8 cellular contexts compared by ENCODE assay signal in genomic region chr2:112433480-112433879, GRCh38. TPM values are rescaled to one million over a fixed set of nuclear protein-coding genes. Genes with fewer than 3 reads are reported as not detected.
DNase-seq lines count a peak whose midpoint lies in the region; ATAC-seq and TF ChIP-seq lines count a peak whose summit lies in the region.
"Not testable (repeated sequence)": the region's sequence is repeated elsewhere in the genome, so short reads cannot be mapped to it uniquely, and the experiment has no call there.

TSS of gene RGPD8 (minus strand) at chr2:112433645. CDS start at chr2:112433453, 192 bp downstream.

- not testable (repeated sequence) for H3F3A ChIP-seq in neural cell (ENCODE audit: insufficient read depth, low read length, poor library complexity, severe bottlenecking)

- H3K4me1 ChIP-seq in CD4-positive, alpha-beta memory T cell (ENCODE audit: insufficient read depth, low read length); adipocyte (ENCODE audit: control insufficient read depth, insufficient read depth, low read length): not testable (repeated sequence)

- not testable (repeated sequence) for H3K4me2 ChIP-seq in neural cell (ENCODE audit: low read length)

- not testable (repeated sequence) for H4K20me1 ChIP-seq in neural cell (ENCODE audit: insufficient read depth)

- peak; percentile 51 for TF ChIP-seq RAD21 in neural cell (conservative IDR thresholded peaks at IDR 0.05)

- TF ChIP-seq CTCF in neural cell (IDR thresholded peaks at IDR 0.05; ENCODE audit: poor library complexity, severe bottlenecking), result peak; percentile 56

- H3K4me3 ChIP-seq in CD4-positive, alpha-beta memory T cell (ENCODE audit: low read length in 2 of 2), result peak within 1 kb of the TSS in 1 of 2 donors; percentile 28
- peak within 1 kb of the TSS; percentile 78 for H3K4me3 ChIP-seq in adipocyte (ENCODE audit: low read length)
- H3K4me3 ChIP-seq in neural cell (ENCODE audit: low read length), result not testable (repeated sequence)

- H3K9me3 Mint-ChIP-seq in CD4-positive, alpha-beta memory T cell; T-helper 1 cell treated with Interleukin-12 subunit alpha and Interleukin-12 subunit beta and Interleukin-4 antibody, amounts not matched to agents 30 μg/mL and 1 μg/mL, for 36 hours: not testable (repeated sequence)

- H3K4me3 Mint-ChIP-seq in CD4-positive, alpha-beta memory T cell, result peak within 1 kb of the TSS; percentile 73 to 89 (median 82)
- peak within 1 kb of the TSS; percentile 82 for H3K4me3 Mint-ChIP-seq in T-helper 1 cell treated with Interleukin-12 subunit alpha and Interleukin-12 subunit beta and Interleukin-4 antibody, amounts not matched to agents 30 μg/mL and 1 μg/mL, for 36 hours

- peak; percentile 89 for ATAC-seq in GM19468 (IDR thresholded peaks at IDR 0.05; ENCODE audit: extremely low read depth, unreplicated experiment)
- ATAC-seq in HG03432 (IDR thresholded peaks at IDR 0.05; ENCODE audit: unreplicated experiment), result peak; percentile 97

- intact Hi-C loops in CD4-positive, alpha-beta memory T cell (cut with micrococcal nuclease), result loop anchor here (2.0 to 5.0 kb wide), 2 partner anchors 175 to 246 kb away; no protein-coding TSS in a partner anchor

- H3K27ac Mint-ChIP-seq in CD4-positive, alpha-beta memory T cell, result peak within 1 kb of the TSS; percentile 61 to 92 (median 86)
- H3K27ac Mint-ChIP-seq in T-helper 1 cell treated with Interleukin-12 subunit alpha and Interleukin-12 subunit beta and Interleukin-4 antibody, amounts not matched to agents 30 μg/mL and 1 μg/mL, for 36 hours, result peak within 1 kb of the TSS; percentile 60

- H3K36me3 Mint-ChIP-seq in CD4-positive, alpha-beta memory T cell; T-helper 1 cell treated with Interleukin-12 subunit alpha and Interleukin-12 subunit beta and Interleukin-4 antibody, amounts not matched to agents 30 μg/mL and 1 μg/mL, for 36 hours (ENCODE audit: low read depth): not testable (repeated sequence)

- H3K9me3 ChIP-seq in CD4-positive, alpha-beta memory T cell (ENCODE audit: control insufficient read depth in 1 of 2, low read length in 2 of 2); adipocyte (ENCODE audit: control insufficient read depth, low read length); neural cell (ENCODE audit: low read length): not testable (repeated sequence)

- peak; percentile 85 to 90 (median 89) for DNase-seq in CD4-positive, alpha-beta memory T cell
- DNase-seq in adipocyte (ENCODE audit: low read depth) (peak; percentile 93), glomerular endothelial cell (ENCODE audit: extremely low read depth, low read depth, low spot score) (peak; percentile 12)
- peak; percentile 74 to 75 for DNase-seq in stimulated activated CD8-positive, alpha-beta memory T cell treated with anti-CD3 and anti-CD28 coated beads, Interleukin-4, amount 100 ng/mL, for 1 hour (ENCODE audit: low read depth in 2 of 2, low spot score in 1 of 2)

- H3K27ac ChIP-seq in CD4-positive, alpha-beta memory T cell (ENCODE audit: low read depth, low read length), result peak within 1 kb of the TSS; percentile 46
- not testable (repeated sequence) for H3K27ac ChIP-seq in neural cell (ENCODE audit: low read length)

- not testable (repeated sequence) for H3K27me3 Mint-ChIP-seq in CD4-positive, alpha-beta memory T cell; T-helper 1 cell treated with Interleukin-12 subunit alpha and Interleukin-12 subunit beta and Interleukin-4 antibody, amounts not matched to agents 30 μg/mL and 1 μg/mL, for 36 hours (ENCODE audit: low read depth)

- H3K27me3 ChIP-seq in CD4-positive, alpha-beta memory T cell (ENCODE audit: insufficient read depth, low read length); adipocyte (replicated peaks; ENCODE audit: control insufficient read depth, insufficient read depth, low read length); neural cell (ENCODE audit: insufficient read depth, low read depth, low read length): not testable (repeated sequence)

- H3K9ac ChIP-seq in adipocyte (ENCODE audit: low read length), result peak within 1 kb of the TSS; percentile 79
- not testable (repeated sequence) for H3K9ac ChIP-seq in neural cell (ENCODE audit: low read length)

- CTCF ChIA-PET in CD4-positive, alpha-beta memory T cell (lab: Charles Lee; ENCODE audit: partially characterized antibody), result interaction anchor here (0.6 to 1.3 kb wide), 7 partner anchors 48 to 508 kb away, joined by 3 to 5 read pairs (median 3); no protein-coding TSS in a partner anchor

- not testable (repeated sequence) for TF ChIP-seq EP300 in neural cell (conservative IDR thresholded peaks at IDR 0.05; ENCODE audit: poor library complexity, severe bottlenecking)

- H2AFZ ChIP-seq in neural cell (ENCODE audit: low read depth, low read length), result not testable (repeated sequence)

- not testable (repeated sequence) for H3K79me2 ChIP-seq in neural cell (replicated peaks; ENCODE audit: insufficient read depth, low read length)

- not testable (repeated sequence) for H3K9me2 ChIP-seq in neural cell (ENCODE audit: insufficient read depth, low read length)

- H3K36me3 ChIP-seq in CD4-positive, alpha-beta memory T cell (ENCODE audit: insufficient read depth, low read length); adipocyte (ENCODE audit: control insufficient read depth, insufficient read depth, low read length, severe bottlenecking); neural cell (ENCODE audit: insufficient read depth, low read length): not testable (repeated sequence)

- POLR2A ChIA-PET in CD4-positive, alpha-beta memory T cell (lab: Charles Lee; ENCODE audit: partially characterized antibody), result interaction anchor here (1.2 kb wide), 1 partner anchor 174 kb away, joined by 3 read pairs; no protein-coding TSS in a partner anchor

- peaks cover 6 to 29% (median 15%) of the 10 kb centered on the region in 4 donors for H3K4me1 Mint-ChIP-seq in CD4-positive, alpha-beta memory T cell
- not testable (repeated sequence) for H3K4me1 Mint-ChIP-seq in T-helper 1 cell treated with Interleukin-12 subunit alpha and Interleukin-12 subunit beta and Interleukin-4 antibody, amounts not matched to agents 30 μg/mL and 1 μg/mL, for 36 hours (ENCODE audit: low read depth)

TF ChIP-seq in neural cell, 6 proteins besides CTCF, POLR2A, EP300 and RAD21:
- peak; percentile 50 for TF ChIP-seq SMC3 (conservative IDR thresholded peaks at IDR 0.05; ENCODE audit: poor library complexity)

RNA-seq across cellular contexts. Expression of gene RGPD8, which starts in this region (rescaled TPM):
- total RNA-seq in CD4-positive, alpha-beta memory T cell, result 10 to 100 TPM; 30.0 to 30.1 TPM
- 1 to 10 TPM; 1.9 to 4.7 TPM for polyA plus RNA-seq in CD4-positive, alpha-beta memory T cell
- total RNA-seq in glomerular endothelial cell, result 4.6 and 7.3 TPM in 2 replicates
- polyA plus RNA-seq in neural cell, result 6.8 and 12.0 TPM in 2 replicates
- polyA minus RNA-seq in neural cell, result 36.5 and 37.3 TPM in 2 replicates

Comparison
In these comparisons a context has a peak if more than half of its experiments do, and no peak if none do; other contexts are left out.
1. DNase-seq: peak in every context shown above with its lines; median percentile 93 in adipocyte; 89 in CD4-positive, alpha-beta memory T cell; 74 in stimulated activated CD8-positive, alpha-beta memory T cell treated with anti-CD3 and anti-CD28 coated beads, Interleukin-4, amount 100 ng/mL, for 1 hour; 12 in glomerular endothelial cell.